14 cellular contexts compared by ENCODE assay signal in genomic region chr10:84563355-84563754, GRCh38.
DNase-seq lines count a peak whose midpoint lies in the region; ATAC-seq and TF ChIP-seq lines count a peak whose summit lies in the region.
"Had no signal": no experiment of that assay in that cellular context is flagged by ENCODE, and none has a peak within 500 bp of the region (broad histone marks: within the 10 kb centered on the region; RNA-seq: fewer than 3 reads in every experiment).

No MANE protein-coding gene starts in this region.

- no peaks in the 10 kb centered on the region for H3K9me2 ChIP-seq in SK-N-SH

- ATAC-seq in GM18868 (IDR thresholded peaks at IDR 0.05; ENCODE audit: unreplicated experiment) (peak; percentile 79), GM21528 (IDR thresholded peaks at IDR 0.05; ENCODE audit: low FRiP score, unreplicated experiment) (peak; percentile 93), HG03103 (IDR thresholded peaks at IDR 0.05; ENCODE audit: low read depth, unreplicated experiment) (peak; percentile 69), psoas muscle (no peak)
- ATAC-seq: activated CD8-positive, alpha-beta T cell treated with anti-CD3 and anti-CD28 coated beads, Interleukin-2, amount 10 ng/mL, durations not matched to agents 7 days and 5 days; activated naive CD4-positive, alpha-beta T cell treated with anti-CD3 and anti-CD28 coated beads, Interleukin-2, amount 50 U/mL, for 72 hours; foreskin keratinocyte; natural killer cell treated with Interleukin-12 subunit alpha and Interleukin-12 subunit beta and Interleukin-15 and Interleukin-18, amount 100 ng/mL, for 72 hours had no signal

- no peak for TF ChIP-seq EP300 in SK-N-SH (IDR thresholded peaks at IDR 0.05; ENCODE audit: borderline replicate concordance in 1 of 2, low read depth in 1 of 2, low read length in 1 of 2)

- H3K36me3 ChIP-seq in WERI-Rb-1 (no peaks in the 10 kb centered on the region), uterus (no peaks in the 10 kb centered on the region), SK-N-SH (replicated peaks in 1 of 2; ENCODE audit: control insufficient read depth in 1 of 2, insufficient read depth in 2 of 2, low read length in 1 of 2) (no peaks in the 10 kb centered on the region), psoas muscle (ENCODE audit: insufficient read depth in 1 of 2, low read depth in 1 of 2) (no peaks in the 10 kb centered on the region)

- POLR2A ChIA-PET in SK-N-SH (lab: Yijun Ruan, JAX): no interaction called here

- no peak for TF ChIP-seq RAD21 in SK-N-SH (IDR thresholded peaks at IDR 0.05; ENCODE audit: low read length)

- CTCF ChIA-PET in SK-N-SH (lab: Yijun Ruan, JAX): interaction anchor here (0.7 to 1.5 kb wide), 4 partner anchors 9 to 26 kb away, joined by 3 to 5 read pairs (median 4); no protein-coding TSS in a partner anchor

- H3K4me2 ChIP-seq in SK-N-SH: no peak overlapping the region

- H3K9ac ChIP-seq in SK-N-SH: no peak overlapping the region

- intact Hi-C loops in uterus (cut with DNase I; ENCODE audit: low total_unique reads) (no loop called here), psoas muscle (cut with DNase I) (no loop called here)

- H3K9me3 ChIP-seq in WERI-Rb-1 (ENCODE audit: severe bottlenecking) (no peaks in the 10 kb centered on the region), uterus (no peaks in the 10 kb centered on the region), SK-N-SH (no peaks in the 10 kb centered on the region), psoas muscle (no peaks in the 10 kb centered on the region)

- no peak for TF ChIP-seq POLR2A in uterus (IDR thresholded peaks at IDR 0.05)

- DNase-seq in WERI-Rb-1 (peak; percentile 77), uterus (no peak), SK-N-SH (no peak), psoas muscle (no peak)
- DNase-seq: activated CD8-positive, alpha-beta T cell treated with anti-CD3 and anti-CD28 coated beads, Interleukin-2, amount 10 ng/mL, durations not matched to agents 7 days and 5 days; foreskin keratinocyte; NK-92 treated with Interleukin-12 subunit alpha and Interleukin-12 subunit beta, amount 100 ng/mL, for 24 hours; T-helper 1 cell had no signal

- H3K27me3 ChIP-seq in WERI-Rb-1 (ENCODE audit: insufficient read depth, low read depth, severe bottlenecking): no peaks in the 10 kb centered on the region
- H3K27me3 ChIP-seq in uterus: no peaks in the 10 kb centered on the region
- no peaks in the 10 kb centered on the region for H3K27me3 ChIP-seq in SK-N-SH (ENCODE audit: insufficient read depth)
- no peaks in the 10 kb centered on the region for H3K27me3 ChIP-seq in psoas muscle (ENCODE audit: insufficient read depth in 3 of 3, low read length in 2 of 3)
- H3K27me3 ChIP-seq: foreskin keratinocyte had no signal

- H3K27ac ChIP-seq in WERI-Rb-1 (peak overlapping the region; percentile 50), uterus (no peak overlapping the region), SK-N-SH (ENCODE audit: low read depth in 2 of 2, low read length in 1 of 2) (no peak overlapping the region), psoas muscle (no peak overlapping the region)
- H3K27ac ChIP-seq: foreskin keratinocyte, skin epidermis had no signal

- no peaks in the 10 kb centered on the region for H3F3A ChIP-seq in SK-N-SH (replicated peaks; ENCODE audit: insufficient read depth)

- H3K4me1 ChIP-seq in uterus: no peaks in the 10 kb centered on the region
- H3K4me1 ChIP-seq in SK-N-SH (ENCODE audit: control insufficient read depth in 1 of 2, insufficient read depth in 2 of 2, low read depth in 1 of 2, low read length in 1 of 2): no peaks in the 10 kb centered on the region
- H3K4me1 ChIP-seq in psoas muscle: no peaks in the 10 kb centered on the region
- H3K4me1 ChIP-seq: foreskin keratinocyte had no signal

- no peak overlapping the region for H3K4me3 ChIP-seq in WERI-Rb-1 (ENCODE audit: low read depth, low read length)
- no peak overlapping the region for H3K4me3 ChIP-seq in uterus
- H3K4me3 ChIP-seq in SK-N-SH (ENCODE audit: low read depth in 2 of 2, low read length in 1 of 2): no peak overlapping the region
- no peak overlapping the region for H3K4me3 ChIP-seq in psoas muscle
- H3K4me3 ChIP-seq: skin epidermis had no signal

- H4K20me1 ChIP-seq in SK-N-SH (ENCODE audit: insufficient read depth): no peaks in the 10 kb centered on the region

- TF ChIP-seq CTCF in WERI-Rb-1 (IDR thresholded peaks at IDR 0.05; ENCODE audit: low read depth, low read length) (no peak), uterus (IDR thresholded peaks at IDR 0.05) (no peak), SK-N-SH (IDR thresholded peaks at IDR 0.05) (no peak), psoas muscle (IDR thresholded peaks at IDR 0.05) (no peak)

- no peaks in the 10 kb centered on the region for H3K79me2 ChIP-seq in SK-N-SH (ENCODE audit: insufficient read depth)

- 13% methylated on average over 5 of the region's 5 CpGs for WGBS in SK-N-SH (ENCODE audit: low lambda C conversion rate)
- 52 to 70% (median 60%) methylated on average over 5 of the region's 5 CpGs for WGBS in psoas muscle, 3 donors

- no peak overlapping the region for H2AFZ ChIP-seq in SK-N-SH (ENCODE audit: low read depth)

TF ChIP-seq in SK-N-SH, 30 proteins besides CTCF, POLR2A, EP300 and RAD21:
- TF ChIP-seq YY1 (IDR thresholded peaks at IDR 0.05; ENCODE audit: low read depth): no peak

Comparison
In these comparisons a context has a peak if more than half of its experiments do, and no peak if none do; other contexts are left out.
1. ATAC-seq: peak in GM18868 (single experiment), GM21528 (single experiment) and HG03103 (single experiment); none in psoas muscle (0 of 4).